Comparison of ENCODE assay signal across 21 cellular contexts in genomic region chr1:201749059-201749458, GRCh38.
DNase-seq lines count a peak whose midpoint lies in the region; ATAC-seq and TF ChIP-seq lines count a peak whose summit lies in the region.
"Had no signal": no experiment of that assay in that cellular context is flagged by ENCODE, and none has a peak within 500 bp of the region (broad histone marks: within the 10 kb centered on the region; RNA-seq: fewer than 3 reads in every experiment).

No MANE protein-coding gene starts in this region.

- TF ChIP-seq CTCF in IMR-90 (conservative IDR thresholded peaks at IDR 0.05; ENCODE audit: low read depth, low read length) (no peak), chondrocyte (IDR thresholded peaks at IDR 0.05) (no peak), osteocyte (IDR thresholded peaks at IDR 0.05) (no peak), adrenal gland (IDR thresholded peaks at IDR 0.05) (no peak)

- peak overlapping the region; percentile 81; the same call in 1 of the 2 replicates for H4K5ac ChIP-seq in IMR-90 (ENCODE audit: low read depth, low read length)

- CTCF ChIA-PET in IMR-90 (lab: Yijun Ruan, JAX) = interaction anchor here (0.6 to 1.3 kb wide), 3 partner anchors 13 to 44 kb away, joined by 3 to 6 read pairs (median 4); no protein-coding TSS in a partner anchor

- peak overlapping the region; percentile 66; the same call in 1 of the 2 replicates for H2BK120ac ChIP-seq in IMR-90 (ENCODE audit: low read depth, low read length)

- peak overlapping the region; percentile 23; the same call in 1 of the 2 replicates for H2BK20ac ChIP-seq in IMR-90 (ENCODE audit: low read depth, low read length)

- no peak overlapping the region; the same call in 1 of the 2 replicates for H3K23ac ChIP-seq in IMR-90 (ENCODE audit: low read depth, low read length)

- WGBS in IMR-90 (ENCODE audit: extremely low coverage in 2 of 2, insufficient read length in 1 of 2), 2 experiments = no CpG with 5 or more reads among the region's 5 CpGs
- 78 to 91% (median 80%) methylated on average over 5 of the region's 5 CpGs for WGBS in adrenal gland, 4 donors

- peak overlapping the region; percentile 81 for H2AK5ac ChIP-seq in IMR-90 (ENCODE audit: low read depth, low read length)

- peaks cover 42% of the 10 kb centered on the region for H4K20me1 ChIP-seq in IMR-90 (ENCODE audit: insufficient read depth, low read length)

- no peak for TF ChIP-seq RAD21 in IMR-90 (IDR thresholded peaks at IDR 0.05; ENCODE audit: low read length)

- POLR2A ChIA-PET in IMR-90 (lab: Charles Lee; ENCODE audit: unreplicated experiment) = no interaction called here

- H2AFZ ChIP-seq in IMR-90 (replicated peaks; ENCODE audit: low read length, poor library complexity) = no peak overlapping the region

- H3K27ac Mint-ChIP-seq in chondrocyte (ENCODE audit: unreplicated experiment) (peak overlapping the region; percentile 98), osteocyte (ENCODE audit: unreplicated experiment) (peak overlapping the region; percentile 94)
- H3K27ac Mint-ChIP-seq: activated CD4-positive, alpha-beta T cell treated with anti-CD3 and anti-CD28 coated beads, Interleukin-2, amount 10 ng/mL, durations not matched to agents 24 days and 14 days; T-cell had no signal

- TF ChIP-seq POLR2A in IMR-90 (IDR thresholded peaks at IDR 0.05; ENCODE audit: low read depth, low read length) = no peak
- no peak for TF ChIP-seq POLR2A in adrenal gland (IDR thresholded peaks at IDR 0.05)

- H3K9me3 ChIP-seq in IMR-90 (ENCODE audit: control insufficient read depth, insufficient read depth, low read length) (no peaks in the 10 kb centered on the region), adrenal gland (replicated peaks in 1 of 3) (no peaks in the 10 kb centered on the region)
- H3K9me3 ChIP-seq: left lung, neutrophil had no signal

- H3K4me3 Mint-ChIP-seq in chondrocyte (ENCODE audit: unreplicated experiment) = peak overlapping the region; percentile 23
- H3K4me3 Mint-ChIP-seq in osteocyte (ENCODE audit: unreplicated experiment) = peak overlapping the region; percentile 23
- H3K4me3 Mint-ChIP-seq: activated CD4-positive, alpha-beta T cell treated with anti-CD3 and anti-CD28 coated beads, Interleukin-2, amount 10 ng/mL, durations not matched to agents 24 days and 14 days; T-cell had no signal

- H2AK9ac ChIP-seq in IMR-90 (replicated peaks; ENCODE audit: low read depth, low read length, poor library complexity) = no peak overlapping the region

- H3K27me3 Mint-ChIP-seq in chondrocyte (ENCODE audit: low read depth) (no peaks in the 10 kb centered on the region), osteocyte (ENCODE audit: unreplicated experiment) (no peaks in the 10 kb centered on the region)

- H3K79me1 ChIP-seq in IMR-90 (ENCODE audit: low read depth in 1 of 2, low read length in 2 of 2) = peaks cover 34 to 96% of the 10 kb centered on the region in 2 experiments

- DNase-seq in NCI-H1694 treated with DMSO at 0.1 percent for 48 hours (lab: John Stamatoyannopoulos, UW) (peak; percentile 15), NCI-H1694 (lab: John Stamatoyannopoulos, UW) (no peak), IMR-90 (no peak), chondrocyte (ENCODE audit: low spot score) (no peak), osteocyte (ENCODE audit: extremely low spot score, unreplicated experiment) (no peak), adrenal gland (no peak)
- no peak for DNase-seq in stimulated activated CD8-positive, alpha-beta memory T cell treated with anti-CD3 and anti-CD28 coated beads, Interleukin-4, amount 100 ng/mL, for 48 hours
- DNase-seq: 8988T; activated CD4-positive, alpha-beta T cell treated with anti-CD3 and anti-CD28 coated beads, Interleukin-2, amount 10 ng/mL, durations not matched to agents 24 days and 14 days; activated CD8-positive, alpha-beta memory T cell treated with anti-CD3 and anti-CD28 coated beads, Interleukin-2, amount 50 U/mL, for 48 hours; activated gamma-delta T cell; C1 segment of cervical spinal cord; effector memory CD4-positive, alpha-beta T cell; left lung; NCI-H1092; retina; SHP77; stimulated activated CD4-positive, alpha-beta T cell treated with anti-CD3 and anti-CD28 coated beads, Interleukin-12 subunit alpha, Interleukin-12 subunit beta, amount 100 ng/mL, for 4 hours; T-cell had no signal

- H3K4me1 Mint-ChIP-seq in chondrocyte (ENCODE audit: low read depth) = peaks cover 98% of the 10 kb centered on the region
- peaks cover 98% of the 10 kb centered on the region for H3K4me1 Mint-ChIP-seq in osteocyte (ENCODE audit: unreplicated experiment)

- no peaks in the 10 kb centered on the region for H3K27me3 ChIP-seq in IMR-90 (ENCODE audit: control insufficient read depth, insufficient read depth, low read length)
- no peaks in the 10 kb centered on the region for H3K27me3 ChIP-seq in adrenal gland
- H3K27me3 ChIP-seq: left lung, neutrophil had no signal

- H3K36me3 ChIP-seq in IMR-90 (ENCODE audit: control insufficient read depth, insufficient read depth, low read length) (no peaks in the 10 kb centered on the region; the same call in 1 of the 2 replicates), adrenal gland (replicated peaks in 1 of 2) (no peaks in the 10 kb centered on the region)
- H3K36me3 ChIP-seq: left lung, neutrophil had no signal

- no TSS peak for BruUV-seq in IMR-90 (replicated peaks; lab: Mats Ljungman, UMichigan)

- peak overlapping the region; percentile 32 to 33; a peak in 3 of 4 replicates for H4K8ac ChIP-seq in IMR-90 (ENCODE audit: low read depth in 2 of 2, low read length in 2 of 2)

- H3K36me3 Mint-ChIP-seq in chondrocyte (ENCODE audit: low read depth) (peaks cover 11% of the 10 kb centered on the region), osteocyte (ENCODE audit: unreplicated experiment) (peaks cover 25% of the 10 kb centered on the region)
- H3K36me3 Mint-ChIP-seq: T-cell had no signal

- in situ Hi-C loops in IMR-90 (cut with MboI; ENCODE audit: low sequenced_read_pairs) = no loop called here

- no peak overlapping the region for H3K4me2 ChIP-seq in IMR-90 (ENCODE audit: low read depth, low read length)

- H3K4me3 ChIP-seq in IMR-90 (ENCODE audit: insufficient read depth, low read depth, low read length) (no peak overlapping the region), adrenal gland (no peak overlapping the region)
- H3K4me3 ChIP-seq: left lung had no signal

- H3K9me1 ChIP-seq in IMR-90 (ENCODE audit: insufficient read depth, low read length) = peaks cover 31% of the 10 kb centered on the region

- H3K4me1 ChIP-seq in IMR-90 (ENCODE audit: control insufficient read depth, insufficient read depth, low read length) (peaks cover 47% of the 10 kb centered on the region), adrenal gland (replicated peaks in 1 of 2) (peaks cover 0 to 12% of the 10 kb centered on the region in 2 donors)

- peak overlapping the region; percentile 73 for H3K4ac ChIP-seq in IMR-90 (ENCODE audit: low read depth, low read length)

- peak overlapping the region; percentile 65 for H3K27ac ChIP-seq in IMR-90 (ENCODE audit: insufficient read depth, low read length)
- peak overlapping the region in 1 of 5 donors; percentile 16 for H3K27ac ChIP-seq in adrenal gland
- H3K27ac ChIP-seq: left lung, neutrophil had no signal

- H3K56ac ChIP-seq in IMR-90 (ENCODE audit: extremely low read depth, insufficient read depth, low read length) = no peak overlapping the region

- H3K14ac ChIP-seq in IMR-90 (replicated peaks; ENCODE audit: low read depth, low read length) = peak overlapping the region; percentile 58; the same call in 1 of the 2 replicates

- ATAC-seq in IMR-90 (ENCODE audit: low read depth) (no peak), GM21737 (IDR thresholded peaks at IDR 0.05; ENCODE audit: unreplicated experiment) (no peak)
- ATAC-seq: left lung, T-cell had no signal

- peak overlapping the region; percentile 89 for H2BK5ac ChIP-seq in IMR-90 (ENCODE audit: low read depth, low read length, poor library complexity, severe bottlenecking)

- H3K9me3 Mint-ChIP-seq in chondrocyte (ENCODE audit: low read depth) = no peaks in the 10 kb centered on the region
- H3K9me3 Mint-ChIP-seq in osteocyte (ENCODE audit: unreplicated experiment) = no peaks in the 10 kb centered on the region
- H3K9me3 Mint-ChIP-seq: activated CD4-positive, alpha-beta T cell treated with anti-CD3 and anti-CD28 coated beads, Interleukin-2, amount 10 ng/mL, durations not matched to agents 24 days and 14 days; T-cell had no signal

- intact Hi-C loops in IMR-90 (cut with micrococcal nuclease) = loop anchor here (5.0 kb wide), 2 partner anchors 37 to 43 kb away; no protein-coding TSS in a partner anchor
- intact Hi-C loops in adrenal gland (cut with DNase I) = no loop called here

- dilution Hi-C loops in IMR-90 (cut with HindIII; ENCODE audit: low sequenced_read_pairs, unreplicated experiment) = no loop called here

- H3K18ac ChIP-seq in IMR-90 (ENCODE audit: low read depth, low read length) = peak overlapping the region; percentile 74; the same call in 1 of the 2 replicates

- peak overlapping the region; percentile 59; the same call in 2 of the 3 replicates for H2BK15ac ChIP-seq in IMR-90 (ENCODE audit: low read depth, low read length)

- peak overlapping the region; percentile 61 for H4K91ac ChIP-seq in IMR-90 (ENCODE audit: insufficient read depth, low read depth, low read length)

- H3K9ac ChIP-seq in IMR-90 (ENCODE audit: low read depth, low read length) = no peak overlapping the region

TF ChIP-seq in IMR-90, 13 proteins besides CTCF, POLR2A, EP300 and RAD21:
- TF ChIP-seq BHLHE40 (IDR thresholded peaks at IDR 0.05; ENCODE audit: low read depth, low read length) (no peak), MAZ (IDR thresholded peaks at IDR 0.05; ENCODE audit: borderline replicate concordance, low read depth, low read length) (no peak), SMC3 (IDR thresholded peaks at IDR 0.05; ENCODE audit: low read depth, low read length) (no peak), NFE2L2 (IDR thresholded peaks at IDR 0.05; ENCODE audit: low read depth, low read length) (0 out of 2 replicates have a peak, but pooled peaks have one; percentile 16), CEBPB (IDR thresholded peaks at IDR 0.05; ENCODE audit: low read depth, low read length) (no peak), RFX5 (IDR thresholded peaks at IDR 0.05; ENCODE audit: low read depth, low read length) (no peak)
